Comparison of ENCODE assay signal across 33 cellular contexts in genomic region chr6:162198925-162199324, GRCh38.
DNase-seq lines count a peak whose midpoint lies in the region; ATAC-seq and TF ChIP-seq lines count a peak whose summit lies in the region.
"Had no signal": no experiment of that assay in that cellular context is flagged by ENCODE, and none has a peak within 500 bp of the region (broad histone marks: within the 10 kb centered on the region; RNA-seq: fewer than 3 reads in every experiment).

No MANE protein-coding gene starts in this region.

- CTCF ChIA-PET in WTC11 (lab: Charles Lee), result interaction anchor here (0.6 kb wide), 1 partner anchor 361 kb away, joined by 3 read pairs; no protein-coding TSS in a partner anchor

- no peak overlapping the region for H3K9ac ChIP-seq in GM23248

- no peaks in the 10 kb centered on the region for H3K9me3 ChIP-seq in T-helper 17 cell (ENCODE audit: control insufficient read depth, low read length, poor library complexity, severe bottlenecking)
- no peaks in the 10 kb centered on the region for H3K9me3 ChIP-seq in GM23248 (ENCODE audit: low read depth)
- H3K9me3 ChIP-seq: heart right ventricle, lower lobe of right lung, prostate gland, sigmoid colon, tibial artery had no signal

- ATAC-seq in WTC11, result peak; percentile 50
- ATAC-seq in T-helper 17 cell, result no peak
- ATAC-seq: activated naive CD8-positive, alpha-beta T cell treated with anti-CD3 and anti-CD28 coated beads, Interleukin-2, amount 50 U/mL, for 24 hours; heart right ventricle; lower lobe of right lung; naive thymus-derived CD8-positive, alpha-beta T cell had no signal

- POLR2A ChIA-PET in WTC11 (lab: Charles Lee), result no interaction called here

- in situ Hi-C loops in GM23248 (cut with MboI), result no loop called here

- H3K4me3 ChIP-seq in AG10803 (ENCODE audit: low read length) (no peak overlapping the region), LNCaP clone FGC (ENCODE audit: low read depth, low read length) (no peak overlapping the region), kidney epithelial cell (ENCODE audit: low read depth, low read length) (no peak overlapping the region), GM23248 (no peak overlapping the region)
- H3K4me3 ChIP-seq: heart right ventricle, lower lobe of right lung, prostate gland, sigmoid colon, SK-N-MC, tibial artery had no signal

- H3F3A ChIP-seq in GM23248 (ENCODE audit: insufficient read depth), result no peaks in the 10 kb centered on the region

- H3K27me3 ChIP-seq in kidney epithelial cell (ENCODE audit: control insufficient read depth, insufficient read depth, low read length) (no peaks in the 10 kb centered on the region), GM23248 (replicated peaks; ENCODE audit: insufficient read depth) (no peaks in the 10 kb centered on the region)
- H3K27me3 ChIP-seq: heart right ventricle, sigmoid colon, tibial artery had no signal

- TF ChIP-seq CTCF in AG10803 (conservative IDR thresholded peaks at IDR 0.05; ENCODE audit: low read length) (0 out of 2 replicates have a peak, but pooled peaks have one; percentile 1), LNCaP clone FGC (IDR thresholded peaks at IDR 0.05; ENCODE audit: control insufficient read depth, extremely low read depth, insufficient read depth) (peak; percentile 34), WTC11 (IDR thresholded peaks at IDR 0.05) (no peak), kidney epithelial cell (IDR thresholded peaks at IDR 0.05; ENCODE audit: insufficient read depth, low read length, poor library complexity, severe bottlenecking) (peak; percentile 7)

- H3K4me1 Mint-ChIP-seq in WTC11 (peaks cover 37% of the 10 kb centered on the region), T-helper 17 cell (no peaks in the 10 kb centered on the region)
- H3K4me1 Mint-ChIP-seq: activated naive CD8-positive, alpha-beta T cell treated with anti-CD3 and anti-CD28 coated beads, Interleukin-2, amount 50 U/mL, for 24 hours; naive thymus-derived CD8-positive, alpha-beta T cell had no signal

- H3K4me3 Mint-ChIP-seq in WTC11, result no peak overlapping the region
- no peak overlapping the region for H3K4me3 Mint-ChIP-seq in T-helper 17 cell
- H3K4me3 Mint-ChIP-seq: activated naive CD8-positive, alpha-beta T cell treated with anti-CD3 and anti-CD28 coated beads, Interleukin-2, amount 50 U/mL, for 24 hours; naive thymus-derived CD8-positive, alpha-beta T cell had no signal

- H2AFZ ChIP-seq in GM23248, result no peak overlapping the region

- no peaks in the 10 kb centered on the region for H4K20me1 ChIP-seq in GM23248 (ENCODE audit: insufficient read depth)

- DNase-seq in AG10803 (ENCODE audit: low read depth), result no peak
- DNase-seq in LNCaP clone FGC (ENCODE audit: low read depth), result no peak
- DNase-seq in WTC11 (ENCODE audit: low spot score), result peak; percentile 19
- no peak for DNase-seq in kidney epithelial cell (ENCODE audit: low read depth)
- DNase-seq in activated effector memory CD4-positive, alpha-beta T cell treated with Interleukin-2 at 50 U/mL for 16 hours, result no peak
- no peak for DNase-seq in NCI-H128 (lab: John Stamatoyannopoulos, UW; ENCODE audit: unreplicated experiment)
- no peak for DNase-seq in T-helper 17 cell
- no peak for DNase-seq in GM23248
- DNase-seq: activated CD4-positive, alpha-beta T cell treated with anti-CD3 and anti-CD28 coated beads, Interleukin-2, amount 50 U/mL, for 48 hours; activated CD4-positive, CD25-positive, alpha-beta regulatory T cell treated with anti-CD3 and anti-CD28 coated beads, Interleukin-2, amount 50 U/mL, for 72 hours; activated naive CD4-positive, alpha-beta T cell; activated naive CD8-positive, alpha-beta T cell treated with anti-CD3 and anti-CD28 coated beads, Interleukin-2, amount 50 U/mL, for 24 hours; activated T-cell treated with anti-CD3 and anti-CD28 coated beads, Interleukin-2, amount 50 U/mL, for 48 hours; central memory CD4-positive, alpha-beta T cell; dermis blood vessel endothelial cell; DMS79 treated with DMSO at 0.1 percent for 48 hours; GDM1; heart right ventricle; kidney glomerular epithelial cell; lower lobe of right lung; naive thymus-derived CD8-positive, alpha-beta T cell; NCI-H1436; NCI-H2107; NCI-H345; NCI-H774; occipital lobe; sigmoid colon; stimulated activated CD4-positive, alpha-beta T cell treated with anti-CD3 and anti-CD28 coated beads, Interleukin-4, amount 100 ng/mL, for 24 hours; T-helper 1 cell; tibial artery had no signal

- no peak overlapping the region for H3K27ac ChIP-seq in GM23248
- H3K27ac ChIP-seq: heart right ventricle, lower lobe of right lung, prostate gland, RWPE1, sigmoid colon, SK-N-MC, tibial artery had no signal

- H3K36me3 ChIP-seq in kidney epithelial cell (ENCODE audit: control insufficient read depth, insufficient read depth, low read length) (no peaks in the 10 kb centered on the region), GM23248 (ENCODE audit: low read depth) (no peaks in the 10 kb centered on the region)
- H3K36me3 ChIP-seq: heart right ventricle, lower lobe of right lung, prostate gland, sigmoid colon, tibial artery had no signal

- no peak overlapping the region for H3K4me2 ChIP-seq in GM23248 (ENCODE audit: unreplicated experiment)

- no peaks in the 10 kb centered on the region for H3K9me3 Mint-ChIP-seq in WTC11
- H3K9me3 Mint-ChIP-seq: activated naive CD8-positive, alpha-beta T cell treated with anti-CD3 and anti-CD28 coated beads, Interleukin-2, amount 50 U/mL, for 24 hours had no signal

- H3K79me2 ChIP-seq in GM23248 (ENCODE audit: insufficient read depth), result no peaks in the 10 kb centered on the region

- no peaks in the 10 kb centered on the region for H3K36me3 Mint-ChIP-seq in WTC11
- no peaks in the 10 kb centered on the region for H3K36me3 Mint-ChIP-seq in T-helper 17 cell (ENCODE audit: low read depth)

- H3K27ac Mint-ChIP-seq in WTC11, result no peak overlapping the region
- H3K27ac Mint-ChIP-seq in T-helper 17 cell, result no peak overlapping the region
- H3K27ac Mint-ChIP-seq: activated naive CD8-positive, alpha-beta T cell treated with anti-CD3 and anti-CD28 coated beads, Interleukin-2, amount 50 U/mL, for 24 hours; naive thymus-derived CD8-positive, alpha-beta T cell had no signal

- H3K9me2 ChIP-seq in GM23248 (ENCODE audit: insufficient read depth), result no peaks in the 10 kb centered on the region

- 83 to 96% methylated on average over 3 of the region's 3 CpGs for WGBS in GM23248 (ENCODE audit: low coverage in 1 of 2, low lambda C conversion rate in 2 of 2, missing lambda C conversion rate in 2 of 2), 2 experiments

- no peaks in the 10 kb centered on the region for H3K27me3 Mint-ChIP-seq in WTC11 (ENCODE audit: low read depth)
- H3K27me3 Mint-ChIP-seq in T-helper 17 cell, result no peaks in the 10 kb centered on the region
- H3K27me3 Mint-ChIP-seq: activated naive CD8-positive, alpha-beta T cell treated with anti-CD3 and anti-CD28 coated beads, Interleukin-2, amount 50 U/mL, for 24 hours; naive thymus-derived CD8-positive, alpha-beta T cell had no signal

- H3K4me1 ChIP-seq in GM23248 (ENCODE audit: insufficient read depth), result no peaks in the 10 kb centered on the region
- H3K4me1 ChIP-seq: prostate gland had no signal

TF ChIP-seq in WTC11, 78 proteins besides CTCF, POLR2A, EP300 and RAD21 (continues in another document):
- TF ChIP-seq NR2C2 (CRISPR knock-in tag; IDR thresholded peaks at IDR 0.05), result no peak
- TF ChIP-seq ZNF671 (CRISPR knock-in tag; IDR thresholded peaks at IDR 0.05), result no peak
- TF ChIP-seq, protein P1, sequence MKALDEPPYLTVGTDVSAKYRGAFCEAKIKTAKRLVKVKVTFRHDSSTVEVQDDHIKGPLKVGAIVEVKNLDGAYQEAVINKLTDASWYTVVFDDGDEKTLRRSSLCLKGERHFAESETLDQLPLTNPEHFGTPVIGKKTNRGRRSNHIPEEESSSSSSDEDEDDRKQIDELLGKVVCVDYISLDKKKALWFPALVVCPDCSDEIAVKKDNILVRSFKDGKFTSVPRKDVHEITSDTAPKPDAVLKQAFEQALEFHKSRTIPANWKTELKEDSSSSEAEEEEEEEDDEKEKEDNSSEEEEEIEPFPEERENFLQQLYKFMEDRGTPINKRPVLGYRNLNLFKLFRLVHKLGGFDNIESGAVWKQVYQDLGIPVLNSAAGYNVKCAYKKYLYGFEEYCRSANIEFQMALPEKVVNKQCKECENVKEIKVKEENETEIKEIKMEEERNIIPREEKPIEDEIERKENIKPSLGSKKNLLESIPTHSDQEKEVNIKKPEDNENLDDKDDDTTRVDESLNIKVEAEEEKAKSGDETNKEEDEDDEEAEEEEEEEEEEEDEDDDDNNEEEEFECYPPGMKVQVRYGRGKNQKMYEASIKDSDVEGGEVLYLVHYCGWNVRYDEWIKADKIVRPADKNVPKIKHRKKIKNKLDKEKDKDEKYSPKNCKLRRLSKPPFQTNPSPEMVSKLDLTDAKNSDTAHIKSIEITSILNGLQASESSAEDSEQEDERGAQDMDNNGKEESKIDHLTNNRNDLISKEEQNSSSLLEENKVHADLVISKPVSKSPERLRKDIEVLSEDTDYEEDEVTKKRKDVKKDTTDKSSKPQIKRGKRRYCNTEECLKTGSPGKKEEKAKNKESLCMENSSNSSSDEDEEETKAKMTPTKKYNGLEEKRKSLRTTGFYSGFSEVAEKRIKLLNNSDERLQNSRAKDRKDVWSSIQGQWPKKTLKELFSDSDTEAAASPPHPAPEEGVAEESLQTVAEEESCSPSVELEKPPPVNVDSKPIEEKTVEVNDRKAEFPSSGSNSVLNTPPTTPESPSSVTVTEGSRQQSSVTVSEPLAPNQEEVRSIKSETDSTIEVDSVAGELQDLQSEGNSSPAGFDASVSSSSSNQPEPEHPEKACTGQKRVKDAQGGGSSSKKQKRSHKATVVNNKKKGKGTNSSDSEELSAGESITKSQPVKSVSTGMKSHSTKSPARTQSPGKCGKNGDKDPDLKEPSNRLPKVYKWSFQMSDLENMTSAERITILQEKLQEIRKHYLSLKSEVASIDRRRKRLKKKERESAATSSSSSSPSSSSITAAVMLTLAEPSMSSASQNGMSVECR (CRISPR knock-in tag; IDR thresholded peaks at IDR 0.05; ENCODE audit: borderline replicate concordance), result no peak
- no peak for TF ChIP-seq CREB1 (CRISPR knock-in tag; IDR thresholded peaks at IDR 0.05)
- TF ChIP-seq FOXK1 (CRISPR knock-in tag; IDR thresholded peaks at IDR 0.05), result no peak
- no peak for TF ChIP-seq RELA (CRISPR knock-in tag; IDR thresholded peaks at IDR 0.05; ENCODE audit: borderline replicate concordance)
